19 cellular contexts compared by ENCODE assay signal in the genomic region with DNA sequence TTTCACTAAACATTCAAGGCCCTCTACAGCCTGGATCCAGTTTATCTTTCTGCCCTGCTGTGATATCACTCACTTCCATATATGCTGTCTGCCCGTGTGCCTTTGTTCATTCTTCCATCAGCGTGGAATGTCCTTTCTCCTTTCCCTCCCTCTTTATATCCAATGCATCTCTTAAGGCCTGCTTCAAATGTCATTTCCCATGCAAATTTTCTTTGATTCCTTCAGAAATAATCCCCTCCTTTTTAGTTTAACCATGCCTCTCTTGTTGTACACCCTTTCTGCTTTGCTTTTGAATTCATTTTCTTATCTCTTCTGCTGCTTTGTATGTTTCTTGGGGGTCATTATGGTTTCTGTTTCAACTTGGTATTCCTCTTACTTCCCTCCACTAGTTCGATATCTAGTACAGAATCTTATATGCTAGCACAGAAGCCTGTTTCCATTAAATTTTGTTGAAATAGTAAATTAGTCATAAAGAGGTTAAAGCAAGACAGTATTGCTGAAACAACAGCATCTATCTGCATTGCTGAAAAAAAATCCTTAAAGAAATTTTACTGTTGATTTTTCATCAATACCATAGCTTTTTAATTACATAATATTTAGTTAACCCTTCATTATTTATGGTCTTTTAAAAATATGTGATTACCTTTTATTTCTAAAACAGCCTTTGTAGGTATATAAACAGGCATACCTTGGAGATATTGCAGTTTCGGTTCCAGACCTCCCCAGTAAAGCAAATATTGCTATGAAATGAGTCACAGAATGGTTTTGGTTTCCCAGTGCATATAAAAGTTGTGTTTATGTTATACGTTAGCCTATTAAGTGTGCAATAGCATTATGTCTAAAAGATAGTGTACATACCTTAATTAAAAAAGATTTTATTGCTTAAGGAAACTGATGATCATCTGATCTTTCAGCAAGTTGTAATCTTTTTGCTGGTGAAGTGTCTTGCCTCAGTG. TPM values are rescaled to one million over a fixed set of nuclear protein-coding genes. Genes with fewer than 3 reads are reported as not detected.
A peak's percentile ranks its signal among the peaks of the same experiment; 100 is the strongest.
DNase-seq lines count a peak whose midpoint lies in the region; FAIRE-seq and TF ChIP-seq lines count a peak whose summit lies in the region.
"Had no signal": no experiment of that assay in that cellular context is flagged by ENCODE, and none has a peak within 500 bp of the region (broad histone marks: within the 10 kb centered on the region; RNA-seq: fewer than 3 reads in every experiment).

No MANE protein-coding gene starts in this region.

- H3K9me3 ChIP-seq in colonic mucosa (no peaks in the 10 kb centered on the region), small intestine (ENCODE audit: control insufficient read depth, low read depth) (no peaks in the 10 kb centered on the region), ascending aorta (no peaks in the 10 kb centered on the region)
- H3K9me3 ChIP-seq: thyroid gland had no signal

- FAIRE-seq in RCC 7860 (lab: Jason Lieb, UNC) (peak; percentile 41), small intestine (lab: Jason Lieb, UNC) (no peak)
- FAIRE-seq: endothelial cell of umbilical vein had no signal

- DNase-seq in HFFc6 (peak; percentile 25), RCC 7860 (ENCODE audit: low spot score) (no peak), colonic mucosa (no peak), small intestine (peak; percentile 15), ascending aorta (ENCODE audit: low spot score in 2 of 2) (no peak), activated T-cell treated with anti-CD3 and anti-CD28 coated beads for 4 hours (no peak)
- no peak for DNase-seq in activated CD4-positive, alpha-beta T cell treated with anti-CD3 and anti-CD28 coated beads for 4 hours
- DNase-seq: activated CD4-positive, CD25-positive, alpha-beta regulatory T cell; cerebellar nuclear complex; head of caudate nucleus; kidney glomerular epithelial cell; NCI-H1048; NCI-H226; retina; stimulated activated CD4-positive, alpha-beta T cell treated with anti-CD3 and anti-CD28 coated beads, Interleukin-1b, Interleukin-23, amount 100 ng/mL, for 48 hours; thyroid gland had no signal

- 49 to 69% (median 59%) methylated on average over 5 of the region's 5 CpGs for WGBS in small intestine, 3 donors

- peak overlapping the region; percentile 40; the same call in 1 of the 2 replicates for H3K27ac Mint-ChIP-seq in HFFc6

- intact Hi-C loops in colonic mucosa (cut with DNase I) (no loop called here), ascending aorta (cut with DNase I) (no loop called here)

- H3K36me3 ChIP-seq in colonic mucosa (no peaks in the 10 kb centered on the region), small intestine (ENCODE audit: control insufficient read depth in 2 of 2, insufficient read depth in 2 of 2, low read length in 2 of 2) (no peaks in the 10 kb centered on the region), ascending aorta (no peaks in the 10 kb centered on the region)
- H3K36me3 ChIP-seq: thyroid gland had no signal

- H3K27me3 Mint-ChIP-seq in HFFc6 (ENCODE audit: insufficient read depth) = peaks cover 3% of the 10 kb centered on the region; the same call in 1 of the 2 replicates

- no peaks in the 10 kb centered on the region for H3K9me3 Mint-ChIP-seq in HFFc6

- H3K4me3 ChIP-seq in colonic mucosa (no peak overlapping the region), small intestine (ENCODE audit: low read depth in 1 of 2, low read length in 2 of 2) (no peak overlapping the region), ascending aorta (no peak overlapping the region)
- H3K4me3 ChIP-seq: thyroid gland had no signal

- H3K9ac ChIP-seq in colonic mucosa (ENCODE audit: low read depth in 2 of 2, low read length in 2 of 2) = no peak overlapping the region

- peak overlapping the region; percentile 46 for H3K27ac ChIP-seq in colonic mucosa
- H3K27ac ChIP-seq in small intestine (ENCODE audit: low read depth in 1 of 2, low read length in 1 of 2) = no peak overlapping the region
- no peak overlapping the region for H3K27ac ChIP-seq in ascending aorta
- H3K27ac ChIP-seq: C4-2B, thyroid gland had no signal

- no peaks in the 10 kb centered on the region for H3K27me3 ChIP-seq in colonic mucosa
- H3K27me3 ChIP-seq in small intestine (ENCODE audit: control insufficient read depth in 2 of 2, insufficient read depth in 2 of 2, low read length in 2 of 2) = no peaks in the 10 kb centered on the region
- no peaks in the 10 kb centered on the region for H3K27me3 ChIP-seq in ascending aorta
- H3K27me3 ChIP-seq: thyroid gland had no signal

- no peak for TF ChIP-seq CTCF in HFFc6 (IDR thresholded peaks at IDR 0.05)
- no peak for TF ChIP-seq CTCF in colonic mucosa (IDR thresholded peaks at IDR 0.05)
- no peak for TF ChIP-seq CTCF in ascending aorta (IDR thresholded peaks at IDR 0.05)

- H3K36me3 Mint-ChIP-seq in HFFc6 (ENCODE audit: low read depth) = no peaks in the 10 kb centered on the region

- H3K4me1 Mint-ChIP-seq in HFFc6 (ENCODE audit: low read depth) = peaks cover 52% of the 10 kb centered on the region

- H3K4me1 ChIP-seq in colonic mucosa (peaks cover 14% of the 10 kb centered on the region), small intestine (ENCODE audit: control insufficient read depth in 2 of 2, insufficient read depth in 1 of 2, low read depth in 1 of 2, low read length in 1 of 2) (no peaks in the 10 kb centered on the region), ascending aorta (no peaks in the 10 kb centered on the region)

- peak overlapping the region; percentile 36; the same call in 1 of the 2 replicates for H3K4me3 Mint-ChIP-seq in HFFc6

RNA-seq across cellular contexts. Expression of a gene that starts 44.4 kb away (rescaled TPM):
- not detected for total RNA-seq in HFFc6 (2021; fragmentation: NEBNext Ultra II Directional; extraction: Animal tissue kit (Norgen Biotek cat#: 25700))
- total RNA-seq in colonic mucosa (not detected), ascending aorta (not detected)
- under 1 TPM in 1 of 3 donors, not detected in 2; 0.42 TPM for polyA plus RNA-seq in small intestine
- total RNA-seq: endothelial cell of umbilical vein, myocyte, thyroid gland had no signal
- polyA plus RNA-seq: endothelial cell of umbilical vein had no signal

Comparison
In these comparisons a context has a peak if more than half of its experiments do, and no peak if none do; other contexts are left out.
1. DNase-seq: peak in HFFc6 (single experiment) and small intestine (single experiment); none in RCC 7860 (single experiment), colonic mucosa (single experiment), ascending aorta (0 of 2), activated CD4-positive, alpha-beta T cell treated with anti-CD3 and anti-CD28 coated beads for 4 hours (0 of 2) and activated T-cell treated with anti-CD3 and anti-CD28 coated beads for 4 hours (single experiment).